8 cellular contexts compared by ENCODE assay signal in genomic region chr4:155667538-155668511, GRCh38. TPM values are rescaled to one million over a fixed set of nuclear protein-coding genes. Genes with fewer than 3 reads are reported as not detected.
DNase-seq lines count a peak whose midpoint lies in the region; ATAC-seq and TF ChIP-seq lines count a peak whose summit lies in the region.

No MANE protein-coding gene starts in this region.

- H3K4me1 ChIP-seq in duodenal mucosa (ENCODE audit: control insufficient read depth in 1 of 2, insufficient read depth in 2 of 2, low read length in 2 of 2) (peaks cover 4 to 8% of the 10 kb centered on the region in 2 donors), right lobe of liver (no peaks in the 10 kb centered on the region), subcutaneous abdominal adipose tissue (ENCODE audit: control insufficient read depth in 5 of 5, insufficient read depth in 5 of 5, low read length in 5 of 5) (peaks cover 0 to 18% (median 16%) of the 10 kb centered on the region in 5 donors)

- H3K9me3 ChIP-seq in duodenal mucosa (ENCODE audit: control insufficient read depth in 1 of 2, low read length in 2 of 2) = no peaks in the 10 kb centered on the region
- H3K9me3 ChIP-seq in right lobe of liver = no peaks in the 10 kb centered on the region
- no peaks in the 10 kb centered on the region for H3K9me3 ChIP-seq in subcutaneous abdominal adipose tissue (ENCODE audit: control insufficient read depth in 5 of 5, low read length in 5 of 5)

- H3K27me3 ChIP-seq in duodenal mucosa (ENCODE audit: control insufficient read depth in 1 of 2, insufficient read depth in 2 of 2, low read length in 2 of 2) (no peaks in the 10 kb centered on the region), right lobe of liver (peaks cover 0 to 5% of the 10 kb centered on the region in 2 donors), subcutaneous abdominal adipose tissue (ENCODE audit: control insufficient read depth in 5 of 5, insufficient read depth in 4 of 5, low read length in 5 of 5) (peaks cover 0 to 13% (median 10%) of the 10 kb centered on the region in 5 donors)

- peak overlapping the region in 1 of 7 donors; percentile 22 for H3K27ac Mint-ChIP-seq in CD14-positive monocyte

- H3K4me3 ChIP-seq in duodenal mucosa (ENCODE audit: low read depth in 1 of 2, low read length in 2 of 2) = peak overlapping the region; percentile 76 to 77
- peak overlapping the region; percentile 50 to 53 (median 53) for H3K4me3 ChIP-seq in right lobe of liver
- peak overlapping the region; percentile 69 to 80 (median 79) for H3K4me3 ChIP-seq in subcutaneous abdominal adipose tissue (ENCODE audit: low read depth in 1 of 5, low read length in 5 of 5)

- peaks cover 24% of the 10 kb centered on the region for H3K4me1 Mint-ChIP-seq in CD14-positive monocyte

- peaks cover 6 to 27% (median 15%) of the 10 kb centered on the region in 3 donors for H3K27me3 Mint-ChIP-seq in CD14-positive monocyte (ENCODE audit: low read depth in 3 of 3)

- ATAC-seq in GM19025 (IDR thresholded peaks at IDR 0.05; ENCODE audit: low read depth, unreplicated experiment) (peak; percentile 48), HG03139 (IDR thresholded peaks at IDR 0.05; ENCODE audit: unreplicated experiment) (peak; percentile 39), right lobe of liver (peak; percentile 61 to 79 (median 76))

- H3K4me3 Mint-ChIP-seq in CD14-positive monocyte = peak overlapping the region; percentile 100

- DNase-seq in CD14-positive monocyte (ENCODE audit: low spot score) = peak; percentile 47
- DNase-seq in SHP77 (lab: John Stamatoyannopoulos, UW) = peak; percentile 24 to 37
- peak; percentile 59 to 68 (median 66) for DNase-seq in right lobe of liver
- DNase-seq in stimulated activated CD4-positive, alpha-beta T cell treated with anti-CD3 and anti-CD28 coated beads, Interleukin-4, amount 100 ng/mL, for 24 hours = no peak

- H3K36me3 ChIP-seq in duodenal mucosa (ENCODE audit: control insufficient read depth in 1 of 2, insufficient read depth in 2 of 2, low read length in 2 of 2) = no peaks in the 10 kb centered on the region
- no peaks in the 10 kb centered on the region for H3K36me3 ChIP-seq in right lobe of liver
- no peaks in the 10 kb centered on the region for H3K36me3 ChIP-seq in subcutaneous abdominal adipose tissue (ENCODE audit: control insufficient read depth in 5 of 5, insufficient read depth in 5 of 5, low read length in 5 of 5)

- H3K9ac ChIP-seq in duodenal mucosa (ENCODE audit: low read depth in 1 of 2, low read length in 2 of 2) (peak overlapping the region; percentile 66 to 69), subcutaneous abdominal adipose tissue (ENCODE audit: low read length in 5 of 5) (peak overlapping the region in 3 of 5 donors; percentile 40 to 66 (median 64))

- no peak for TF ChIP-seq CTCF in CD14-positive monocyte (IDR thresholded peaks at IDR 0.05)
- TF ChIP-seq CTCF in right lobe of liver (IDR thresholded peaks at IDR 0.05) = no peak

- under 1% methylated on average over 20 of the region's 72 CpGs for WGBS in right lobe of liver (ENCODE audit: insufficient coverage, low coverage, low lambda C conversion rate, missing lambda C conversion rate)

- intact Hi-C loops in CD14-positive monocyte (cut with micrococcal nuclease) (no loop called here), right lobe of liver (cut with DNase I) (no loop called here)

- no peaks in the 10 kb centered on the region for H3K36me3 Mint-ChIP-seq in CD14-positive monocyte

- no peak for TF ChIP-seq POLR2A in right lobe of liver (IDR thresholded peaks at IDR 0.05)

- H3K27ac ChIP-seq in duodenal mucosa (ENCODE audit: low read depth, low read length) (peak overlapping the region; percentile 72), right lobe of liver (peak overlapping the region; percentile 60 to 84 (median 70)), subcutaneous abdominal adipose tissue (ENCODE audit: low read depth, low read length) (peak overlapping the region; percentile 7)

- peaks cover 0 to 1% (median 0%) of the 10 kb centered on the region in 7 donors for H3K9me3 Mint-ChIP-seq in CD14-positive monocyte

RNA-seq across cellular contexts. Expression of gene GUCY1A1, which starts 1.2 kb away (rescaled TPM):
- 1 to 10 TPM in 1 of 2 donors, under 1 TPM in 1; 0.88 to 1.2 TPM for polyA plus RNA-seq in CD14-positive monocyte
- total RNA-seq in right lobe of liver = 1 to 10 TPM; 3.7 to 7.8 (median 6.5) TPM

Comparison
In these comparisons a context has a peak if more than half of its experiments do, and no peak if none do; other contexts are left out.
1. H3K27ac ChIP-seq: peak in every context shown above with its lines; median percentile 72 in duodenal mucosa; 70 in right lobe of liver; 7 in subcutaneous abdominal adipose tissue.